ENCODE assay signal across 24 cellular contexts in genomic region chr3:171758109-171758508, GRCh38. TPM values are rescaled to one million over a fixed set of nuclear protein-coding genes. Genes with fewer than 3 reads are reported as not detected.
DNase-seq lines count a peak whose midpoint lies in the region; TF ChIP-seq lines count a peak whose summit lies in the region.
"Had no signal": no experiment of that assay in that cellular context is flagged by ENCODE, and none has a peak within 500 bp of the region (broad histone marks: within the 10 kb centered on the region; RNA-seq: fewer than 3 reads in every experiment).

No MANE protein-coding gene starts in this region.

- H3K4me1 ChIP-seq in esophagus squamous epithelium (peaks cover 10 to 78% (median 18%) of the 10 kb centered on the region in 3 donors), neuronal stem cell (ENCODE audit: control insufficient read depth in 2 of 2, insufficient read depth in 1 of 2, low read depth in 1 of 2, low read length in 2 of 2) (peaks cover 2 to 20% of the 10 kb centered on the region in 2 donors), tibial nerve (peaks cover 0 to 23% (median 6%) of the 10 kb centered on the region in 4 donors), stomach (peaks cover 0 to 19% (median 11%) of the 10 kb centered on the region in 4 donors)
- H3K4me1 ChIP-seq: A549, SJCRH30 had no signal

- H2BK120ac ChIP-seq in neuronal stem cell (ENCODE audit: low read depth, low read length), result no peak overlapping the region

- no peak overlapping the region for H4K8ac ChIP-seq in neuronal stem cell (ENCODE audit: low read depth, low read length)

- H2BK5ac ChIP-seq in neuronal stem cell (ENCODE audit: low read length), result no peak overlapping the region

- intact Hi-C loops in esophagus squamous epithelium (cut with DNase I) (no loop called here), stomach (cut with DNase I; ENCODE audit: low total_unique reads) (no loop called here)

- H3K36me3 ChIP-seq in esophagus squamous epithelium (peaks cover 0 to 6% (median 0%) of the 10 kb centered on the region in 3 donors), neuronal stem cell (replicated peaks in 1 of 2; ENCODE audit: control insufficient read depth in 2 of 2, insufficient read depth in 2 of 2, low read length in 2 of 2) (no peaks in the 10 kb centered on the region), tibial nerve (peaks cover 0 to 3% (median 0%) of the 10 kb centered on the region in 3 donors), stomach (no peaks in the 10 kb centered on the region)
- H3K36me3 ChIP-seq: MG63, SJCRH30 had no signal

- no peak overlapping the region for H3K18ac ChIP-seq in neuronal stem cell (ENCODE audit: low read length)

- H3K9me3 ChIP-seq in esophagus squamous epithelium (no peaks in the 10 kb centered on the region), neuronal stem cell (replicated peaks in 1 of 2; ENCODE audit: control insufficient read depth in 2 of 2, insufficient read depth in 1 of 2, low read depth in 1 of 2, low read length in 2 of 2) (no peaks in the 10 kb centered on the region), tibial nerve (no peaks in the 10 kb centered on the region), stomach (no peaks in the 10 kb centered on the region)
- H3K9me3 ChIP-seq: A549, MG63, SJCRH30 had no signal

- no peak overlapping the region for H3K4me2 ChIP-seq in neuronal stem cell (ENCODE audit: insufficient read depth, low read length, poor library complexity, severe bottlenecking)
- H3K4me2 ChIP-seq: A549, PC-9 had no signal

- no peaks in the 10 kb centered on the region for H3K27me3 ChIP-seq in esophagus squamous epithelium
- no peaks in the 10 kb centered on the region for H3K27me3 ChIP-seq in neuronal stem cell (ENCODE audit: control insufficient read depth in 3 of 3, insufficient read depth in 3 of 3, low read depth in 1 of 3, low read length in 3 of 3)
- H3K27me3 ChIP-seq in tibial nerve, result no peaks in the 10 kb centered on the region
- no peaks in the 10 kb centered on the region for H3K27me3 ChIP-seq in stomach
- H3K27me3 ChIP-seq: SJCRH30 had no signal

- peak overlapping the region; percentile 0 for H2AFZ ChIP-seq in neuronal stem cell (ENCODE audit: low read length)
- H2AFZ ChIP-seq: PC-9 had no signal

- WGBS in esophagus squamous epithelium, 2 donors, result 50 to 67% methylated on average over 3 of the region's 3 CpGs
- WGBS in neuronal stem cell (ENCODE audit: extremely low coverage in 2 of 2, insufficient read length in 2 of 2, insufficient replicate concordance in 1 of 2), 2 donors, result no CpG with 5 or more reads among the region's 3 CpGs
- WGBS in tibial nerve, 2 donors, result 87% methylated on average over 3 of the region's 3 CpGs
- 55 to 73% (median 62%) methylated on average over 3 of the region's 3 CpGs for WGBS in stomach, 5 donors

- no peaks in the 10 kb centered on the region for H3K79me1 ChIP-seq in neuronal stem cell (ENCODE audit: low read depth, low read length)

- H2BK15ac ChIP-seq in neuronal stem cell (ENCODE audit: low read length), result no peak overlapping the region

- H3K23ac ChIP-seq in neuronal stem cell (ENCODE audit: low read depth, low read length, poor library complexity), result no peak overlapping the region

- TF ChIP-seq POLR2A in esophagus squamous epithelium (IDR thresholded peaks at IDR 0.05) (no peak), tibial nerve (IDR thresholded peaks at IDR 0.05) (no peak), stomach (IDR thresholded peaks at IDR 0.05) (no peak)

- H3K4me3 ChIP-seq in esophagus squamous epithelium (no peak overlapping the region), neuronal stem cell (ENCODE audit: low read length in 2 of 2) (no peak overlapping the region), tibial nerve (no peak overlapping the region), stomach (no peak overlapping the region)
- H3K4me3 ChIP-seq: A549, MG63, PC-9, SJCRH30 had no signal

- H2BK12ac ChIP-seq in neuronal stem cell (ENCODE audit: low read length), result no peak overlapping the region

- no peak overlapping the region for H4K91ac ChIP-seq in neuronal stem cell (ENCODE audit: low read depth, low read length, poor library complexity)

- no peak overlapping the region for H3K9ac ChIP-seq in neuronal stem cell (ENCODE audit: low read depth, low read length, poor library complexity)

- TF ChIP-seq CTCF in esophagus squamous epithelium (IDR thresholded peaks at IDR 0.05) (no peak), tibial nerve (IDR thresholded peaks at IDR 0.05) (no peak), stomach (IDR thresholded peaks at IDR 0.05) (no peak)

- H3K27ac ChIP-seq in esophagus squamous epithelium (peak overlapping the region; percentile 37 to 73 (median 58)), neuronal stem cell (replicated peaks; ENCODE audit: low read length) (no peak overlapping the region), tibial nerve (peak overlapping the region in 1 of 4 donors; percentile 3), stomach (no peak overlapping the region)
- H3K27ac ChIP-seq: A549, HL-60, PC-9, SJCRH30 had no signal

- H2AK5ac ChIP-seq in neuronal stem cell (ENCODE audit: low read depth, low read length), result no peak overlapping the region

- DNase-seq in HuH-7 (ENCODE audit: low spot score) (peak; percentile 33), NCI-H69 (lab: John Stamatoyannopoulos, UW) (peak; percentile 81), esophagus squamous epithelium (lab: John Stamatoyannopoulos, UW) (no peak), neuronal stem cell (ENCODE audit: low spot score) (no peak), tibial nerve (ENCODE audit: low spot score in 2 of 2) (no peak), stomach (no peak), HT-29 (ENCODE audit: low spot score) (no peak)
- DNase-seq: C1 segment of cervical spinal cord; CD4-positive, alpha-beta memory T cell; DMS 273 treated with DMSO at 0.1 percent for 48 hours; DMS79 treated with DMSO at 0.1 percent for 48 hours; GF-D8; KBM-7; MG63; NCI-H1048; NCI-H1417 treated with DMSO at 0.1 percent for 48 hours; NCI-H187 treated with DMSO at 0.1 percent for 48 hours; NCI-H2171 treated with DMSO at 0.1 percent for 48 hours; NCI-H82; NK-92 treated with Interleukin-12 subunit alpha and Interleukin-12 subunit beta, amount 100 ng/mL, for 24 hours; PC-9; SJCRH30 had no signal

- no peak overlapping the region for H3K14ac ChIP-seq in neuronal stem cell (ENCODE audit: low read length)

- H3K4ac ChIP-seq in neuronal stem cell (ENCODE audit: low read length), result no peak overlapping the region

- no peak for TF ChIP-seq EP300 in tibial nerve (IDR thresholded peaks at IDR 0.05)
- TF ChIP-seq EP300 in stomach (IDR thresholded peaks at IDR 0.05), result no peak

RNA-seq across cellular contexts. Expression of gene PLD1, which starts 52.2 kb away (rescaled TPM):
- total RNA-seq in esophagus squamous epithelium (10 to 100 TPM; 30.9 to 67.9 (median 56.0) TPM), tibial nerve (10 to 100 TPM; 15.3 to 55.9 (median 45.4) TPM), stomach (10 to 100 TPM in 4 of 5 donors, 1 to 10 TPM in 1; 7.6 to 43.0 (median 25.1) TPM)
- polyA plus RNA-seq in neuronal stem cell (2013, experiment 1 of 2), result 1.6 TPM
- 0.36 TPM for polyA plus RNA-seq in neuronal stem cell (2013, experiment 2 of 2)
- polyA plus RNA-seq in stomach, result 1 to 10 TPM; 3.4 to 9.5 (median 8.6) TPM
- total RNA-seq in HT-29 (2014; rRNA removed; shearing (Covaris generic)), result 17.3 and 17.9 TPM in 2 replicates

Comparison
In these comparisons a context has a peak if more than half of its experiments do, and no peak if none do; other contexts are left out.
1. DNase-seq: peak in HuH-7 (single experiment) and NCI-H69 (single experiment); none in esophagus squamous epithelium (single experiment), neuronal stem cell (single experiment), tibial nerve (0 of 2), stomach (single experiment) and HT-29 (single experiment).
2. H3K27ac ChIP-seq: peak in esophagus squamous epithelium (4 of 4); none in neuronal stem cell (single experiment) and stomach (0 of 5).